In genomic region chr6:30556964-30557682, GRCh38 we compare ENCODE assay signal across 1 cellular context.
TF ChIP-seq lines count a peak whose summit lies in the region.

Gene PRR3 (plus strand): TSS chr6:30557295. CDS start chr6:30557345, 50 bp downstream.

TF ChIP-seq in K562, 482 proteins besides CTCF, POLR2A, EP300 and RAD21 (continued from another document and continues in another):
- TF ChIP-seq ZBTB33 (CRISPR knock-in tag; IDR thresholded peaks at IDR 0.05) (peak; percentile 57; the same call in 1 of the 2 replicates), FIP1L1 (IDR thresholded peaks at IDR 0.05; ENCODE audit: low read depth, low read length, poor library complexity, severe bottlenecking) (peak; percentile 38), NBN (IDR thresholded peaks at IDR 0.05; ENCODE audit: low read depth) (peak; percentile 4; the same call in 1 of the 2 replicates), MAZ (CRISPR knock-in tag; conservative IDR thresholded peaks at IDR 0.05 in 1 of 2, IDR thresholded peaks at IDR 0.05 in 1 of 2) (peak; percentile 68 to 90), SNAPC5 (CRISPR knock-in tag; IDR thresholded peaks at IDR 0.05) (no peak), HNRNPL (IDR thresholded peaks at IDR 0.05; ENCODE audit: low read depth, low read length) (no peak), CREB1 (IDR thresholded peaks at IDR 0.05) (peak; percentile 94), CREB1 (CRISPR knock-in tag; IDR thresholded peaks at IDR 0.05) (peak; percentile 90), SOX6 (IDR thresholded peaks at IDR 0.05) (peak; percentile 12; the same call in 1 of the 2 replicates), USF2 (CRISPR knock-in tag; IDR thresholded peaks at IDR 0.05) (0 out of 2 replicates have a peak, but pooled peaks have one; percentile 27), PATZ1 (CRISPR knock-in tag; IDR thresholded peaks at IDR 0.05; ENCODE audit: borderline replicate concordance) (no peak), MTA3 (IDR thresholded peaks at IDR 0.05; ENCODE audit: borderline replicate concordance) (peak; percentile 63), HOMEZ (CRISPR knock-in tag; IDR thresholded peaks at IDR 0.05) (no peak; the same call in 1 of the 2 replicates), SRSF3 (IDR thresholded peaks at IDR 0.05; ENCODE audit: insufficient read depth, low read length) (peak; percentile 64; the same call in 1 of the 2 replicates), FOXM1 (IDR thresholded peaks at IDR 0.05; ENCODE audit: low read depth) (no peak), FOXM1 (CRISPR knock-in tag; IDR thresholded peaks at IDR 0.05; ENCODE audit: low read depth) (no peak), XRCC5 (IDR thresholded peaks at IDR 0.05; ENCODE audit: low read depth, low read length) (peak; percentile 31), ETS1 (conservative IDR thresholded peaks at IDR 0.05; ENCODE audit: control insufficient read depth, low read depth, low read length) (peak; percentile 80), TBP (optimal IDR thresholded peaks at IDR 0.05; ENCODE audit: low read depth, low read length) (peak; percentile 92), ZNF175 (CRISPR knock-in tag; IDR thresholded peaks at IDR 0.05; ENCODE audit: low read depth) (no peak; the same call in none of the 2 replicates), NUFIP1 (IDR thresholded peaks at IDR 0.05; ENCODE audit: partially characterized antibody) (no peak), GTF2E2 (tag; IDR thresholded peaks at IDR 0.05) (peak; percentile 84; the same call in 1 of the 2 replicates), MITF (IDR thresholded peaks at IDR 0.05) (no peak), E2F8 (IDR thresholded peaks at IDR 0.05; ENCODE audit: low read depth, partially characterized antibody) (peak; percentile 97), TEAD1 (CRISPR knock-in tag; IDR thresholded peaks at IDR 0.05) (peak; percentile 62 to 97; a peak in 3 of 4 replicates), TCF3 (CRISPR knock-in tag; IDR thresholded peaks at IDR 0.05) (peak; percentile 4; the same call in 1 of the 2 replicates), ZNF232 (CRISPR knock-in tag; IDR thresholded peaks at IDR 0.05) (peak; percentile 80; the same call in 1 of the 2 replicates), CHCHD3 (CRISPR knock-in tag; IDR thresholded peaks at IDR 0.05) (peak; percentile 4; the same call in 1 of the 2 replicates), ARID3B (CRISPR knock-in tag; IDR thresholded peaks at IDR 0.05; ENCODE audit: borderline replicate concordance) (0 out of 2 replicates have a peak, but pooled peaks have one; percentile 21), GABPB1 (CRISPR knock-in tag; IDR thresholded peaks at IDR 0.05) (peak; percentile 98), FOXK2 (conservative IDR thresholded peaks at IDR 0.05 in 1 of 2, IDR thresholded peaks at IDR 0.05 in 1 of 2; ENCODE audit: low read depth in 2 of 2) (peak in 1 of 2 experiments; percentile 97; a peak in 3 of 4 replicates), CBX1 (IDR thresholded peaks at IDR 0.05; ENCODE audit: low read depth) (no peak), NRF1 (conservative IDR thresholded peaks at IDR 0.05 in 1 of 2, IDR thresholded peaks at IDR 0.05 in 1 of 2) (peak; percentile 81 to 86), CREB3L1 (IDR thresholded peaks at IDR 0.05; ENCODE audit: borderline replicate concordance, low read depth) (peak; percentile 79), ARID2 (IDR thresholded peaks at IDR 0.05) (0 out of 2 replicates have a peak, but pooled peaks have one; percentile 42), KDM5B (IDR thresholded peaks at IDR 0.05; ENCODE audit: insufficient replicate concordance, low read depth, low read length) (peak; percentile 60), HNRNPLL (IDR thresholded peaks at IDR 0.05; ENCODE audit: low read depth, low read length, poor library complexity, severe bottlenecking) (peak; percentile 21), CTBP1 (IDR thresholded peaks at IDR 0.05; ENCODE audit: borderline replicate concordance) (peak; percentile 50; the same call in 1 of the 2 replicates), MLX (CRISPR knock-in tag; conservative IDR thresholded peaks at IDR 0.05) (peak; percentile 20 to 34; a peak in 1 of 4 replicates), SMAD1 (IDR thresholded peaks at IDR 0.05; ENCODE audit: low read depth, low read length, partially characterized antibody) (no peak), CREB5 (CRISPR knock-in tag; IDR thresholded peaks at IDR 0.05) (no peak), HDAC2 (IDR thresholded peaks at IDR 0.05) (peak; percentile 82; the same call in 1 of the 2 replicates), FOXA3 (CRISPR knock-in tag; conservative IDR thresholded peaks at IDR 0.05 in 1 of 2, IDR thresholded peaks at IDR 0.05 in 1 of 2) (peak; percentile 86 to 98)
